ENCODE assay signal across 1 cellular context in genomic region chr12:24760606-24761378, GRCh38.
TF ChIP-seq lines count a peak whose summit lies in the region.

No MANE protein-coding gene starts in this region.

TF ChIP-seq in GM23338, 12 proteins besides CTCF, POLR2A, EP300 and RAD21 (continued from another document):
- TF ChIP-seq, protein P1, sequence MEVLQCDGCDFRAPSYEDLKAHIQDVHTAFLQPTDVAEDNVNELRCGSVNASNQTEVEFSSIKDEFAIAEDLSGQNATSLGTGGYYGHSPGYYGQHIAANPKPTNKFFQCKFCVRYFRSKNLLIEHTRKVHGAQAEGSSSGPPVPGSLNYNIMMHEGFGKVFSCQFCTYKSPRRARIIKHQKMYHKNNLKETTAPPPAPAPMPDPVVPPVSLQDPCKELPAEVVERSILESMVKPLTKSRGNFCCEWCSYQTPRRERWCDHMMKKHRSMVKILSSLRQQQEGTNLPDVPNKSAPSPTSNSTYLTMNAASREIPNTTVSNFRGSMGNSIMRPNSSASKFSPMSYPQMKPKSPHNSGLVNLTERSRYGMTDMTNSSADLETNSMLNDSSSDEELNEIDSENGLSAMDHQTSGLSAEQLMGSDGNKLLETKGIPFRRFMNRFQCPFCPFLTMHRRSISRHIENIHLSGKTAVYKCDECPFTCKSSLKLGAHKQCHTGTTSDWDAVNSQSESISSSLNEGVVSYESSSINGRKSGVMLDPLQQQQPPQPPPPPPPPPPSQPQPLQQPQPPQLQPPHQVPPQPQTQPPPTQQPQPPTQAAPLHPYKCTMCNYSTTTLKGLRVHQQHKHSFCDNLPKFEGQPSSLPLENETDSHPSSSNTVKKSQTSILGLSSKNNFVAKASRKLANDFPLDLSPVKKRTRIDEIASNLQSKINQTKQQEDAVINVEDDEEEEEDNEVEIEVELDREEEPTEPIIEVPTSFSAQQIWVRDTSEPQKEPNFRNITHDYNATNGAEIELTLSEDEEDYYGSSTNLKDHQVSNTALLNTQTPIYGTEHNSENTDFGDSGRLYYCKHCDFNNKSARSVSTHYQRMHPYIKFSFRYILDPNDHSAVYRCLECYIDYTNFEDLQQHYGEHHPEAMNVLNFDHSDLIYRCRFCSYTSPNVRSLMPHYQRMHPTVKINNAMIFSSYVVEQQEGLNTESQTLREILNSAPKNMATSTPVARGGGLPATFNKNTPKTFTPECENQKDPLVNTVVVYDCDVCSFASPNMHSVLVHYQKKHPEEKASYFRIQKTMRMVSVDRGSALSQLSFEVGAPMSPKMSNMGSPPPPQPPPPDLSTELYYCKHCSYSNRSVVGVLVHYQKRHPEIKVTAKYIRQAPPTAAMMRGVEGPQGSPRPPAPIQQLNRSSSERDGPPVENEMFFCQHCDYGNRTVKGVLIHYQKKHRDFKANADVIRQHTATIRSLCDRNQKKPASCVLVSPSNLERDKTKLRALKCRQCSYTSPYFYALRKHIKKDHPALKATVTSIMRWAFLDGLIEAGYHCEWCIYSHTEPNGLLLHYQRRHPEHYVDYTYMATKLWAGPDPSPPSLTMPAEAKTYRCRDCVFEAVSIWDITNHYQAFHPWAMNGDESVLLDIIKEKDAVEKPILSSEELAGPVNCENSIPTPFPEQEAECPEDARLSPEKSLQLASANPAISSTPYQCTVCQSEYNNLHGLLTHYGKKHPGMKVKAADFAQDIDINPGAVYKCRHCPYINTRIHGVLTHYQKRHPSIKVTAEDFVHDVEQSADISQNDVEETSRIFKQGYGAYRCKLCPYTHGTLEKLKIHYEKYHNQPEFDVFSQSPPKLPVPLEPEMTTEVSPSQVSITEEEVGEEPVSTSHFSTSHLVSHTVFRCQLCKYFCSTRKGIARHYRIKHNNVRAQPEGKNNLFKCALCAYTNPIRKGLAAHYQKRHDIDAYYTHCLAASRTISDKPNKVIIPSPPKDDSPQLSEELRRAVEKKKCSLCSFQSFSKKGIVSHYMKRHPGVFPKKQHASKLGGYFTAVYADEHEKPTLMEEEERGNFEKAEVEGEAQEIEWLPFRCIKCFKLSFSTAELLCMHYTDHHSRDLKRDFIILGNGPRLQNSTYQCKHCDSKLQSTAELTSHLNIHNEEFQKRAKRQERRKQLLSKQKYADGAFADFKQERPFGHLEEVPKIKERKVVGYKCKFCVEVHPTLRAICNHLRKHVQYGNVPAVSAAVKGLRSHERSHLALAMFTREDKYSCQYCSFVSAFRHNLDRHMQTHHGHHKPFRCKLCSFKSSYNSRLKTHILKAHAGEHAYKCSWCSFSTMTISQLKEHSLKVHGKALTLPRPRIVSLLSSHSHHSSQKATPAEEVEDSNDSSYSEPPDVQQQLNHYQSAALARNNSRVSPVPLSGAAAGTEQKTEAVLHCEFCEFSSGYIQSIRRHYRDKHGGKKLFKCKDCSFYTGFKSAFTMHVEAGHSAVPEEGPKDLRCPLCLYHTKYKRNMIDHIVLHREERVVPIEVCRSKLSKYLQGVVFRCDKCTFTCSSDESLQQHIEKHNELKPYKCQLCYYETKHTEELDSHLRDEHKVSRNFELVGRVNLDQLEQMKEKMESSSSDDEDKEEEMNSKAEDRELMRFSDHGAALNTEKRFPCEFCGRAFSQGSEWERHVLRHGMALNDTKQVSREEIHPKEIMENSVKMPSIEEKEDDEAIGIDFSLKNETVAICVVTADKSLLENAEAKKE (CRISPR knock-in tag; IDR thresholded peaks at IDR 0.05) = no peak
- no peak for TF ChIP-seq CREB1 (CRISPR knock-in tag; IDR thresholded peaks at IDR 0.05; ENCODE audit: low read depth)
